ENCODE assay signal across 15 cellular contexts in genomic region chr19:27676334-27676733, GRCh38.
DNase-seq lines count a peak whose midpoint lies in the region; ATAC-seq and TF ChIP-seq lines count a peak whose summit lies in the region.
"Had no signal": no experiment of that assay in that cellular context is flagged by ENCODE, and none has a peak within 500 bp of the region (broad histone marks: within the 10 kb centered on the region; RNA-seq: fewer than 3 reads in every experiment).

No MANE protein-coding gene starts in this region.

- WGBS in endodermal cell (ENCODE audit: insufficient coverage in 1 of 2, insufficient read length in 1 of 2), 2 experiments = 72 to 80% methylated on average over 3 of the region's 3 CpGs

- no peaks in the 10 kb centered on the region for H3K36me3 Mint-ChIP-seq in endodermal cell (ENCODE audit: low read depth)

- ATAC-seq in Right ventricle myocardium superior (ENCODE audit: poor library complexity) (peak; percentile 54), gastrocnemius medialis (no peak)
- ATAC-seq: GM12878, HCT116 had no signal

- H3K27me3 ChIP-seq in endodermal cell (ENCODE audit: control insufficient read depth, insufficient read depth, low read length, poor library complexity, severe bottlenecking) (no peaks in the 10 kb centered on the region), right atrium auricular region (no peaks in the 10 kb centered on the region), gastrocnemius medialis (no peaks in the 10 kb centered on the region)

- in situ Hi-C loops in gastrocnemius medialis (cut with MboI; ENCODE audit: low sequenced_read_pairs in 4 of 4) = no loop called here

- no peaks in the 10 kb centered on the region for H3K4me1 Mint-ChIP-seq in endodermal cell
- H3K4me1 Mint-ChIP-seq: B cell had no signal

- peaks cover 100% of the 10 kb centered on the region for H3K9me3 Mint-ChIP-seq in endodermal cell

- no peak overlapping the region for H3K4me3 Mint-ChIP-seq in endodermal cell
- H3K4me3 Mint-ChIP-seq: B cell; CD4-positive, alpha-beta T cell had no signal

- H3K27ac Mint-ChIP-seq in endodermal cell = no peak overlapping the region
- H3K27ac Mint-ChIP-seq: B cell; CD4-positive, alpha-beta T cell had no signal

- DNase-seq in endodermal cell = peak; percentile 2
- DNase-seq in Right ventricle myocardium superior = no peak
- DNase-seq in right atrium auricular region (ENCODE audit: low spot score) = no peak
- DNase-seq in mesenteric fat pad (ENCODE audit: low spot score) = peak; percentile 30
- no peak for DNase-seq in stimulated activated CD4-positive, alpha-beta T cell treated with anti-CD3 and anti-CD28 coated beads, Interleukin-15, amount 100 ng/mL, for 24 hours
- no peak for DNase-seq in gastrocnemius medialis
- DNase-seq in occipital lobe (lab: John Stamatoyannopoulos, UW) = no peak
- DNase-seq: C1 segment of cervical spinal cord; Calu3; CD4-positive, alpha-beta T cell; DMS79 had no signal

- intact Hi-C loops in Right ventricle myocardium superior (cut with DNase I) = no loop called here
- intact Hi-C loops in gastrocnemius medialis (cut with DNase I; ENCODE audit: low total_unique reads) = loop anchor here (5.0 kb wide), 1 partner anchor 116 kb away; no protein-coding TSS in a partner anchor

- H3K27me3 Mint-ChIP-seq in endodermal cell (ENCODE audit: insufficient read depth) = no peaks in the 10 kb centered on the region
- H3K27me3 Mint-ChIP-seq: B cell; CD4-positive, alpha-beta T cell had no signal

- H3K27ac ChIP-seq in endodermal cell (ENCODE audit: low read depth, low read length) (no peak overlapping the region), right atrium auricular region (peak overlapping the region; percentile 53 to 72), gastrocnemius medialis (peak overlapping the region in 1 of 4 donors; percentile 46)
- H3K27ac ChIP-seq: HL-60 had no signal

- H3K9me3 ChIP-seq in endodermal cell (ENCODE audit: control insufficient read depth, low read length) (peaks cover 61% of the 10 kb centered on the region), right atrium auricular region (no peaks in the 10 kb centered on the region), gastrocnemius medialis (no peaks in the 10 kb centered on the region)

- H3K4me3 ChIP-seq in endodermal cell (ENCODE audit: low read length) (no peak overlapping the region), right atrium auricular region (no peak overlapping the region), gastrocnemius medialis (peak overlapping the region in 1 of 4 donors; percentile 21)
- H3K4me3 ChIP-seq: GM12878 had no signal

- H3K4me1 ChIP-seq in endodermal cell (ENCODE audit: control insufficient read depth, insufficient read depth, low read length) (no peaks in the 10 kb centered on the region), right atrium auricular region (peaks cover 0 to 56% of the 10 kb centered on the region in 2 donors), gastrocnemius medialis (peaks cover 36 to 44% of the 10 kb centered on the region in 2 donors)

- H3K9ac ChIP-seq in endodermal cell (ENCODE audit: extremely low read depth, low read length, poor library complexity, severe bottlenecking) = no peak overlapping the region

- H3K36me3 ChIP-seq in endodermal cell (ENCODE audit: control insufficient read depth, insufficient read depth, low read length) (no peaks in the 10 kb centered on the region), right atrium auricular region (no peaks in the 10 kb centered on the region), gastrocnemius medialis (no peaks in the 10 kb centered on the region)

- no peak for TF ChIP-seq CTCF in endodermal cell (conservative IDR thresholded peaks at IDR 0.05)
- TF ChIP-seq CTCF in right atrium auricular region (IDR thresholded peaks at IDR 0.05) = no peak
- TF ChIP-seq CTCF in gastrocnemius medialis (IDR thresholded peaks at IDR 0.05 in 4 of 5, conservative IDR thresholded peaks at IDR 0.05 in 1 of 5) = no peak

- TF ChIP-seq POLR2A in gastrocnemius medialis (IDR thresholded peaks at IDR 0.05) = no peak

Comparison
In these comparisons a context has a peak if more than half of its experiments do, and no peak if none do; other contexts are left out.
1. DNase-seq: peak in endodermal cell (single experiment) and mesenteric fat pad (single experiment); none in Right ventricle myocardium superior (single experiment), right atrium auricular region (single experiment), stimulated activated CD4-positive, alpha-beta T cell treated with anti-CD3 and anti-CD28 coated beads, Interleukin-15, amount 100 ng/mL, for 24 hours (single experiment), gastrocnemius medialis (0 of 2) and occipital lobe (single experiment).